ENCODE assay signal across 13 cellular contexts in the genomic region with DNA sequence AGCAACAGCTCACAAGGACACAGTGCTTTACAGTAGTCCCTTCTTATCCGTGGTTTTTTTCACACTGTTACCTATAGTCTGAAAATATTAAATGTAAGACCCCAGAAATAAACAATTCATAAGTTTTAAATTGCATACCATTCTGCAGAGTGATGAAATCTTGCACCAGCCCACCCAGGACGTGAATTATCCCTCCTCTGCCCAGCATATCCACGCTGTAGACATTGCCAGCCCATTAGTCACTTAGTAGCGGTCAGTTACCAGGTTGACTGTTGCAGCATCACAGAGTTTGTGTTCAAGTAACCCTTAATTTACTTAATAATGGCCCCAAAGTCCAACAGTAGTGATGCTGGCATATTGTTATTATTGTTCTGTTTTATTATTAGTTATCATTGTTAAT. TPM values are rescaled to one million over a fixed set of nuclear protein-coding genes. Genes with fewer than 3 reads are reported as not detected.
DNase-seq lines count a peak whose midpoint lies in the region; ATAC-seq and TF ChIP-seq lines count a peak whose summit lies in the region.
"Had no signal": no experiment of that assay in that cellular context is flagged by ENCODE, and none has a peak within 500 bp of the region (broad histone marks: within the 10 kb centered on the region; RNA-seq: fewer than 3 reads in every experiment).

No MANE protein-coding gene starts in this region.

- H3K27ac ChIP-seq in naive thymus-derived CD4-positive, alpha-beta T cell (ENCODE audit: low read depth, low read length), result no peak overlapping the region
- no peak overlapping the region for H3K27ac ChIP-seq in left lung

- DNase-seq in AG20443 (ENCODE audit: low spot score) (peak; percentile 72), NCI-H69 (lab: John Stamatoyannopoulos, UW) (peak; percentile 37), choroid plexus epithelial cell (ENCODE audit: low read depth) (peak; percentile 90), myocyte (ENCODE audit: low read depth) (peak; percentile 80), occipital lobe (lab: John Stamatoyannopoulos, UW) (no peak), NCI-H1930 (lab: John Stamatoyannopoulos, UW) (no peak), left lung (no peak)
- no peak for DNase-seq in naive thymus-derived CD4-positive, alpha-beta T cell
- DNase-seq: central memory CD4-positive, alpha-beta T cell; MM.1S; SIG-M5 had no signal

- no peak for ATAC-seq in naive thymus-derived CD4-positive, alpha-beta T cell
- no peak for ATAC-seq in left lung
- ATAC-seq: activated T-helper 17 cell treated with anti-CD3 and anti-CD28 coated beads, Interleukin-2, amount 50 U/mL, for 72 hours had no signal

- H3K9me3 ChIP-seq in naive thymus-derived CD4-positive, alpha-beta T cell (ENCODE audit: control insufficient read depth in 2 of 3, low read length in 3 of 3), result no peaks in the 10 kb centered on the region
- no peaks in the 10 kb centered on the region for H3K9me3 ChIP-seq in left lung

- no peaks in the 10 kb centered on the region for H3K36me3 Mint-ChIP-seq in naive thymus-derived CD4-positive, alpha-beta T cell

- H3K27me3 Mint-ChIP-seq in naive thymus-derived CD4-positive, alpha-beta T cell, result peaks cover 5 to 54% (median 23%) of the 10 kb centered on the region in 5 donors

- H3K4me1 Mint-ChIP-seq in naive thymus-derived CD4-positive, alpha-beta T cell, result peaks cover 13 to 30% (median 22%) of the 10 kb centered on the region in 7 donors

- no peak overlapping the region for H3K4me3 Mint-ChIP-seq in naive thymus-derived CD4-positive, alpha-beta T cell
- H3K4me3 Mint-ChIP-seq: activated T-helper 17 cell treated with anti-CD3 and anti-CD28 coated beads, Interleukin-2, amount 50 U/mL, for 72 hours had no signal

- intact Hi-C loops in naive thymus-derived CD4-positive, alpha-beta T cell (cut with micrococcal nuclease), result no loop called here
- intact Hi-C loops in left lung (cut with DNase I), result no loop called here

- no peaks in the 10 kb centered on the region for H3K9me3 Mint-ChIP-seq in naive thymus-derived CD4-positive, alpha-beta T cell
- H3K9me3 Mint-ChIP-seq: activated T-helper 17 cell treated with anti-CD3 and anti-CD28 coated beads, Interleukin-2, amount 50 U/mL, for 72 hours had no signal

- CTCF ChIA-PET in naive thymus-derived CD4-positive, alpha-beta T cell (lab: Charles Lee), result no interaction called here

- peaks cover 6 to 8% of the 10 kb centered on the region in 2 donors for H3K4me1 ChIP-seq in naive thymus-derived CD4-positive, alpha-beta T cell (ENCODE audit: control insufficient read depth in 2 of 2, insufficient read depth in 2 of 2, low read length in 2 of 2)
- peaks cover 6 to 35% of the 10 kb centered on the region in 2 donors for H3K4me1 ChIP-seq in left lung

- no peak overlapping the region for H3K4me3 ChIP-seq in choroid plexus epithelial cell (ENCODE audit: low read depth, low read length)
- no peak overlapping the region for H3K4me3 ChIP-seq in naive thymus-derived CD4-positive, alpha-beta T cell (ENCODE audit: low read length)
- no peak overlapping the region for H3K4me3 ChIP-seq in left lung
- H3K4me3 ChIP-seq: lung had no signal

- TF ChIP-seq CTCF in choroid plexus epithelial cell (conservative IDR thresholded peaks at IDR 0.05; ENCODE audit: low read depth, low read length), result no peak
- no peak for TF ChIP-seq CTCF in left lung (IDR thresholded peaks at IDR 0.05)

- no peaks in the 10 kb centered on the region for H3K36me3 ChIP-seq in naive thymus-derived CD4-positive, alpha-beta T cell (ENCODE audit: control insufficient read depth in 2 of 3, insufficient read depth in 3 of 3, low read length in 3 of 3)
- no peaks in the 10 kb centered on the region for H3K36me3 ChIP-seq in left lung

- POLR2A ChIA-PET in naive thymus-derived CD4-positive, alpha-beta T cell (lab: Charles Lee), result interaction anchor here (0.6 kb wide), 1 partner anchor 203 kb away, joined by 3 read pairs; no protein-coding TSS in a partner anchor

- H3K27ac Mint-ChIP-seq in naive thymus-derived CD4-positive, alpha-beta T cell, result no peak overlapping the region
- H3K27ac Mint-ChIP-seq: activated T-helper 17 cell treated with anti-CD3 and anti-CD28 coated beads, Interleukin-2, amount 50 U/mL, for 72 hours had no signal

- H3K27me3 ChIP-seq in naive thymus-derived CD4-positive, alpha-beta T cell (ENCODE audit: control insufficient read depth in 2 of 2, insufficient read depth in 2 of 2, low read length in 2 of 2), result no peaks in the 10 kb centered on the region
- H3K27me3 ChIP-seq in left lung, result peaks cover 0 to 10% of the 10 kb centered on the region in 2 donors

RNA-seq across cellular contexts. Expression of gene CLTCL1, which starts 3.6 kb away (rescaled TPM):
- total RNA-seq in myocyte (33.7 and 46.2 TPM in 2 replicates), occipital lobe (11.1 TPM), left lung (1 to 10 TPM; 5.7 to 8.3 TPM)
- 71.8 TPM for polyA plus RNA-seq in myocyte (2012)
- 1 to 10 TPM in 3 of 5 experiments, under 1 TPM in 2; 0.22 to 3.1 (median 1.4) TPM for total RNA-seq in naive thymus-derived CD4-positive, alpha-beta T cell
- polyA plus RNA-seq in naive thymus-derived CD4-positive, alpha-beta T cell, result 1 to 10 TPM in 1 of 2 donors, under 1 TPM in 1; 0.95 to 1.2 TPM

Comparison
In these comparisons a context has a peak if more than half of its experiments do, and no peak if none do; other contexts are left out.
1. DNase-seq: peak in AG20443 (single experiment), NCI-H69 (single experiment), choroid plexus epithelial cell (single experiment) and myocyte (single experiment); none in occipital lobe (single experiment), naive thymus-derived CD4-positive, alpha-beta T cell (0 of 9), NCI-H1930 (0 of 2) and left lung (0 of 2).